Comparison of ENCODE assay signal across 19 cellular contexts in the genomic region with DNA sequence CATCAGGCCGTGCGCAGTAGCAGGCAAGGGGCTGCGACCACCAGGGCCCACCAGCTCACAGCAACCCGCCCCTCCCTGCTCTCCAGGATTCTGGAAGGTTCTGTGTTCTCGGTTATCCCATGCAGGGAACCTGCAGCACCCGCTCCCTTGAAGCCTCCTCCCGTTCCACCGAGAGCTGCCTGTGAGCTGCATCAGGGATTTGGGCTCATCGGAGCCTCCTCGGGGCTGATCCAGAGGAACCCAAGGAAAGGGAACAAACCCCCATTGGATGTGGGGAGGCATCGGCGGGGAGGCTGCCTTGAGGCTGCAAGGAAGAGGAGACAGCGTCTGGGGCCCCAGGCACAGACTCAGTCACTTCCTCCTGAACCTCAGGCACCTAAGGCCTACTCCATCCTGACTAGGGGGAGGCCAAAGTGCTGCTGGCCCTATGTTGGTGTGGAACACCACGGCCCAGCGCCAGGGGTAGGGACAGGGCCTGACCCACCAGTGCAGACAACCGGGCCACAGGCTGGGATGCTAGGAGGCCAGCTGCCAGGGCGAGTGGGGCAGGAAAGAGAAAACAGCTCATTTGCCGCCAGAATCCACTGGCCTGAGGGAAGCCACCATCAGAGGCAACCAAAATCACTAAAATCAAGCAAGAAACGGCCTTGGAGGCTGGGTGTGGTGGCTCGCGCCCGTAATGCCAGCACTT. TPM values are rescaled to one million over a fixed set of nuclear protein-coding genes. Genes with fewer than 3 reads are reported as not detected.
A peak's percentile ranks its signal among the peaks of the same experiment; 100 is the strongest.
DNase-seq lines count a peak whose midpoint lies in the region; ATAC-seq and TF ChIP-seq lines count a peak whose summit lies in the region.
"Had no signal": no experiment of that assay in that cellular context is flagged by ENCODE, and none has a peak within 500 bp of the region (broad histone marks: within the 10 kb centered on the region; RNA-seq: fewer than 3 reads in every experiment).

No MANE protein-coding gene starts in this region.

- H3K4me3 ChIP-seq in right lobe of liver (no peak overlapping the region), tibial artery (no peak overlapping the region)

- H3K27ac ChIP-seq in VCaP, result peak overlapping the region; percentile 90
- peak overlapping the region in 1 of 3 donors; percentile 55 for H3K27ac ChIP-seq in right lobe of liver
- no peak overlapping the region for H3K27ac ChIP-seq in tibial artery
- H3K27ac ChIP-seq: epithelial cell of prostate had no signal

- H3K9me3 Mint-ChIP-seq in activated naive CD4-positive, alpha-beta T cell treated with anti-CD3 and anti-CD28 coated beads, Interleukin-2, amount 10 ng/mL, durations not matched to agents 7 days and 5 days, result no peaks in the 10 kb centered on the region
- peaks cover 0 to 2% (median 0%) of the 10 kb centered on the region in 7 donors for H3K9me3 Mint-ChIP-seq in CD14-positive monocyte
- H3K9me3 Mint-ChIP-seq: CD4-positive, CD25-positive, alpha-beta regulatory T cell had no signal

- H3K27me3 ChIP-seq in right lobe of liver (no peaks in the 10 kb centered on the region), tibial artery (no peaks in the 10 kb centered on the region)

- TF ChIP-seq CTCF in VCaP (conservative IDR thresholded peaks at IDR 0.05) (no peak), right lobe of liver (IDR thresholded peaks at IDR 0.05) (no peak), tibial artery (IDR thresholded peaks at IDR 0.05) (no peak), CD14-positive monocyte (IDR thresholded peaks at IDR 0.05) (no peak)

- no peak overlapping the region for H3K4me3 Mint-ChIP-seq in activated naive CD4-positive, alpha-beta T cell treated with anti-CD3 and anti-CD28 coated beads, Interleukin-2, amount 10 ng/mL, durations not matched to agents 7 days and 5 days
- H3K4me3 Mint-ChIP-seq in CD14-positive monocyte, result no peak overlapping the region

- H3K36me3 ChIP-seq in right lobe of liver (peaks cover 0 to 25% (median 2%) of the 10 kb centered on the region in 4 donors), tibial artery (peaks cover 29 to 89% (median 71%) of the 10 kb centered on the region in 3 donors)

- CTCF ChIA-PET in activated naive CD4-positive, alpha-beta T cell treated with anti-CD3 and anti-CD28 coated beads, Interleukin-2, amount 10 ng/mL, durations not matched to agents 7 days and 5 days (lab: Charles Lee), result interaction anchor here (0.9 to 1.2 kb wide), 2 partner anchors 12 to 303 kb away, joined by 3 read pairs; no protein-coding TSS in a partner anchor

- DNase-seq in activated naive CD4-positive, alpha-beta T cell treated with anti-CD3 and anti-CD28 coated beads, Interleukin-2, amount 10 ng/mL, durations not matched to agents 7 days and 5 days, result peak; percentile 16
- no peak for DNase-seq in activated naive CD4-positive, alpha-beta T cell treated with anti-CD3 and anti-CD28 coated beads, Interleukin-2, amount 50 U/mL, for 16 hours
- peak; percentile 19 to 48 (median 46) for DNase-seq in right lobe of liver
- DNase-seq in tibial artery, result peak; percentile 17 to 64
- no peak for DNase-seq in NCI-H526 treated with DMSO at 0.1 percent for 48 hours (lab: John Stamatoyannopoulos, UW)
- no peak for DNase-seq in CD14-positive monocyte (ENCODE audit: low spot score)
- DNase-seq: activated CD4-positive, alpha-beta T cell treated with anti-CD3 and anti-CD28 coated beads for 1 hour; activated effector memory CD4-positive, alpha-beta T cell treated with Interleukin-2 at 50 U/mL for 16 hours; CD4-positive, CD25-positive, alpha-beta regulatory T cell; DMS153; foreskin fibroblast; GOT3; KG1; mammary epithelial cell; NCI-H2029 treated with DMSO at 0.1 percent for 48 hours; NK-92 treated with Interleukin-12 subunit alpha and Interleukin-12 subunit beta, amount 100 ng/mL, for 24 hours had no signal

- no peaks in the 10 kb centered on the region for H3K4me1 ChIP-seq in right lobe of liver
- peaks cover 0 to 39% (median 31%) of the 10 kb centered on the region in 4 donors for H3K4me1 ChIP-seq in tibial artery

- no peak for TF ChIP-seq POLR2A in right lobe of liver (IDR thresholded peaks at IDR 0.05)

- WGBS in right lobe of liver (ENCODE audit: insufficient coverage, low coverage, low lambda C conversion rate, missing lambda C conversion rate), result 88% methylated on average over 10 of the region's 22 CpGs

- intact Hi-C loops in right lobe of liver (cut with DNase I), result no loop called here
- intact Hi-C loops in tibial artery (cut with DNase I; ENCODE audit: low total_unique reads), result no loop called here
- intact Hi-C loops in CD14-positive monocyte (cut with micrococcal nuclease), result no loop called here

- peaks cover 50% of the 10 kb centered on the region for H3K36me3 Mint-ChIP-seq in activated naive CD4-positive, alpha-beta T cell treated with anti-CD3 and anti-CD28 coated beads, Interleukin-2, amount 10 ng/mL, durations not matched to agents 7 days and 5 days
- H3K36me3 Mint-ChIP-seq in CD14-positive monocyte, result peaks cover 65 to 96% of the 10 kb centered on the region in 2 donors

- H3K27me3 Mint-ChIP-seq in activated naive CD4-positive, alpha-beta T cell treated with anti-CD3 and anti-CD28 coated beads, Interleukin-2, amount 10 ng/mL, durations not matched to agents 7 days and 5 days, result no peaks in the 10 kb centered on the region
- H3K27me3 Mint-ChIP-seq in CD14-positive monocyte (ENCODE audit: low read depth in 3 of 3), result peaks cover 0 to 1% (median 0%) of the 10 kb centered on the region in 3 donors

- no peak overlapping the region for H3K27ac Mint-ChIP-seq in activated naive CD4-positive, alpha-beta T cell treated with anti-CD3 and anti-CD28 coated beads, Interleukin-2, amount 10 ng/mL, durations not matched to agents 7 days and 5 days
- peak overlapping the region in 2 of 7 donors; percentile 10 to 79 for H3K27ac Mint-ChIP-seq in CD14-positive monocyte
- H3K27ac Mint-ChIP-seq: CD4-positive, CD25-positive, alpha-beta regulatory T cell had no signal

- H3K9me3 ChIP-seq in right lobe of liver (no peaks in the 10 kb centered on the region), tibial artery (no peaks in the 10 kb centered on the region)

- no peak for ATAC-seq in right lobe of liver
- no peak for ATAC-seq in GM18870 (IDR thresholded peaks at IDR 0.05; ENCODE audit: unreplicated experiment)

- no peaks in the 10 kb centered on the region for H3K4me1 Mint-ChIP-seq in activated naive CD4-positive, alpha-beta T cell treated with anti-CD3 and anti-CD28 coated beads, Interleukin-2, amount 10 ng/mL, durations not matched to agents 7 days and 5 days
- H3K4me1 Mint-ChIP-seq in CD14-positive monocyte, result peaks cover 1% of the 10 kb centered on the region

RNA-seq across cellular contexts. Expression of a gene that starts 14.4 kb away (rescaled TPM):
- 100 to 1,000 TPM in 4 of 6 experiments, 10 to 100 TPM in 2; 82.8 to 257 (median 121) TPM for total RNA-seq in right lobe of liver
- polyA plus RNA-seq in CD14-positive monocyte, result 10 to 100 TPM; 11.7 to 12.0 TPM

RNA-seq across cellular contexts. Expression of a gene that starts 15.4 kb away (rescaled TPM):
- 10 to 100 TPM; 15.6 to 26.3 (median 18.7) TPM for total RNA-seq in right lobe of liver
- 10 to 100 TPM; 10.6 to 14.3 TPM for polyA plus RNA-seq in CD14-positive monocyte

RNA-seq across cellular contexts. Expression of a gene that starts 29.8 kb away (rescaled TPM):
- 10 to 100 TPM in 5 of 6 experiments, 1 to 10 TPM in 1; 9.8 to 40.2 (median 26.2) TPM for total RNA-seq in right lobe of liver
- polyA plus RNA-seq in CD14-positive monocyte, result not detected
- total RNA-seq: CD4-positive, CD25-positive, alpha-beta regulatory T cell had no signal
- polyA plus RNA-seq: CD4-positive, CD25-positive, alpha-beta regulatory T cell had no signal

Comparison
In these comparisons a context has a peak if more than half of its experiments do, and no peak if none do; other contexts are left out.
1. DNase-seq: peak in activated naive CD4-positive, alpha-beta T cell treated with anti-CD3 and anti-CD28 coated beads, Interleukin-2, amount 10 ng/mL, durations not matched to agents 7 days and 5 days (single experiment), right lobe of liver (3 of 3) and tibial artery (2 of 2); none in activated naive CD4-positive, alpha-beta T cell treated with anti-CD3 and anti-CD28 coated beads, Interleukin-2, amount 50 U/mL, for 16 hours (single experiment), NCI-H526 treated with DMSO at 0.1 percent for 48 hours (single experiment) and CD14-positive monocyte (single experiment).